Comparison of ENCODE assay signal across 8 cellular contexts in genomic region chr1:47192458-47193384, GRCh38. TPM values are rescaled to one million over a fixed set of nuclear protein-coding genes. Genes with fewer than 3 reads are reported as not detected.
DNase-seq lines count a peak whose midpoint lies in the region; ATAC-seq and TF ChIP-seq lines count a peak whose summit lies in the region.

No MANE protein-coding gene starts in this region.

- DNase-seq in GM06990 (ENCODE audit: extremely low read depth, insufficient read length) (no peak), NCI-H446 (lab: John Stamatoyannopoulos, UW) (peak; percentile 63 to 79), colonic mucosa (peak; percentile 85), GF-D8 (lab: John Stamatoyannopoulos, UW) (no peak)
- peak; percentile 77 for DNase-seq in activated CD4-positive, alpha-beta T cell treated with anti-CD3 and anti-CD28 coated beads for 48 hours
- DNase-seq in stimulated activated CD4-positive, alpha-beta T cell treated with anti-CD3 and anti-CD28 coated beads, TNF-alpha, amount 100 ng/mL, for 1 hour (ENCODE audit: low read depth in 3 of 3, low spot score in 1 of 3): peak; percentile 19 to 56 (median 24)

- H3K9me3 ChIP-seq in colonic mucosa: no peaks in the 10 kb centered on the region
- H3K9me3 ChIP-seq in liver (ENCODE audit: control insufficient read depth in 4 of 4, low read length in 3 of 4): no peaks in the 10 kb centered on the region

- WGBS in liver: 11% methylated on average over 10 of the region's 10 CpGs

- intact Hi-C loops in colonic mucosa (cut with DNase I): loop anchor here (5.0 to 10.0 kb wide), 2 partner anchors 140 to 522 kb away; partner anchors contain the start of gene CMPK1

- H3K4me3 ChIP-seq in GM06990 (replicated peaks; ENCODE audit: low read depth, low read length) (no peak overlapping the region), colonic mucosa (no peak overlapping the region), liver (ENCODE audit: low read depth in 1 of 3, low read length in 3 of 3) (no peak overlapping the region)

- H3K27ac ChIP-seq in colonic mucosa (peak overlapping the region; percentile 73), liver (ENCODE audit: low read depth in 1 of 2, low read length in 2 of 2) (no peak overlapping the region)

- H3K9ac ChIP-seq in colonic mucosa (ENCODE audit: low read depth in 2 of 2, low read length in 2 of 2) (peak overlapping the region in 1 of 2 donors; percentile 13), liver (ENCODE audit: low read depth in 1 of 2, low read length in 2 of 2) (no peak overlapping the region)

- H3K36me3 ChIP-seq in GM06990 (ENCODE audit: control insufficient read depth, insufficient read depth, low read length) (no peaks in the 10 kb centered on the region), colonic mucosa (no peaks in the 10 kb centered on the region), liver (ENCODE audit: control insufficient read depth in 4 of 4, insufficient read depth in 3 of 4, low read depth in 1 of 4, low read length in 3 of 4) (no peaks in the 10 kb centered on the region)

- peaks cover 23% of the 10 kb centered on the region for H3K4me1 ChIP-seq in colonic mucosa
- peaks cover 0 to 6% (median 3%) of the 10 kb centered on the region in 4 donors for H3K4me1 ChIP-seq in liver (ENCODE audit: control insufficient read depth in 4 of 4, insufficient read depth in 4 of 4, low read length in 3 of 4)

- TF ChIP-seq CTCF in GM06990 (IDR thresholded peaks at IDR 0.05; ENCODE audit: insufficient read depth, low read length, poor library complexity, severe bottlenecking) (peak; percentile 96), colonic mucosa (IDR thresholded peaks at IDR 0.05) (peak; percentile 97), liver (IDR thresholded peaks at IDR 0.05; ENCODE audit: low read depth, low read length, missing input control) (peak; percentile 90)

- H3K27me3 ChIP-seq in GM06990 (replicated peaks; ENCODE audit: control insufficient read depth, insufficient read depth, low read length) (peaks cover 2% of the 10 kb centered on the region; the same call in 1 of the 2 replicates), colonic mucosa (no peaks in the 10 kb centered on the region), liver (ENCODE audit: control insufficient read depth in 4 of 4, insufficient read depth in 4 of 4, low read length in 3 of 4) (no peaks in the 10 kb centered on the region)

- peak; percentile 74 for ATAC-seq in HG02798 (IDR thresholded peaks at IDR 0.05; ENCODE audit: poor library complexity, unreplicated experiment)

- peak; percentile 85 to 93 for TF ChIP-seq RAD21 in liver (IDR thresholded peaks at IDR 0.05)

TF ChIP-seq in liver, 16 proteins besides CTCF, POLR2A, EP300 and RAD21:
- TF ChIP-seq HNF4A (conservative IDR thresholded peaks at IDR 0.05): no peak
- TF ChIP-seq FOXA2 (IDR thresholded peaks at IDR 0.05): no peak
- TF ChIP-seq NR2F2 (IDR thresholded peaks at IDR 0.05): peak; percentile 20
- peak; percentile 23 for TF ChIP-seq HNF4G (IDR thresholded peaks at IDR 0.05)
- no peak for TF ChIP-seq MAX (IDR thresholded peaks at IDR 0.05)
- TF ChIP-seq FOXA1 (IDR thresholded peaks at IDR 0.05): no peak
- no peak for TF ChIP-seq REST (IDR thresholded peaks at IDR 0.05)
- peak; percentile 32 for TF ChIP-seq SP1 (IDR thresholded peaks at IDR 0.05)
- no peak for TF ChIP-seq ZBTB33 (IDR thresholded peaks at IDR 0.05)
- no peak for TF ChIP-seq JUND (IDR thresholded peaks at IDR 0.05)
- TF ChIP-seq ATF3 (IDR thresholded peaks at IDR 0.05): no peak
- no peak for TF ChIP-seq EGR1 (IDR thresholded peaks at IDR 0.05; ENCODE audit: low read depth in 2 of 2)

RNA-seq across cellular contexts. Expression of gene PDZK1IP1, which starts 2.9 kb away (rescaled TPM):
- 10 to 100 TPM; 40.6 to 85.2 TPM for total RNA-seq in colonic mucosa
- 1 to 10 TPM in 1 of 2 donors, under 1 TPM in 1; 0.75 to 1.1 TPM for total RNA-seq in liver
- 1 to 10 TPM in 1 of 2 donors, under 1 TPM in 1; 0.89 to 2.2 TPM for polyA plus RNA-seq in liver

RNA-seq across cellular contexts. Expression of gene TAL1, which starts 39.3 kb away (rescaled TPM):
- total RNA-seq in colonic mucosa (1 to 10 TPM in 1 of 2 donors, under 1 TPM in 1; 0.90 to 1.2 TPM), liver (100 to 1,000 TPM in 1 of 2 donors, 1 to 10 TPM in 1; 3.5 to 184 TPM)
- 1 to 10 TPM in 1 of 2 donors, under 1 TPM in 1; 0.79 to 1.2 TPM for polyA plus RNA-seq in liver

RNA-seq across cellular contexts. Expression of gene CYP4A22, which starts 55.5 kb away (rescaled TPM):
- not detected for total RNA-seq in colonic mucosa
- total RNA-seq in liver: 10 to 100 TPM; 18.3 to 66.9 TPM
- polyA plus RNA-seq in liver: 10 to 100 TPM; 64.6 to 95.7 TPM

Comparison
In these comparisons a context has a peak if more than half of its experiments do, and no peak if none do; other contexts are left out.
1. DNase-seq: peak in NCI-H446 (2 of 2), activated CD4-positive, alpha-beta T cell treated with anti-CD3 and anti-CD28 coated beads for 48 hours (single experiment), colonic mucosa (single experiment) and stimulated activated CD4-positive, alpha-beta T cell treated with anti-CD3 and anti-CD28 coated beads, TNF-alpha, amount 100 ng/mL, for 1 hour (3 of 3); none in GM06990 (single experiment) and GF-D8 (single experiment).
2. RNA of gene PDZK1IP1, which starts 2.9 kb away (total RNA-seq): 40.6 to 85.2 TPM in colonic mucosa; 0.75 to 1.1 TPM in liver; every median in the first group is over 10 times any median in the second.
3. RNA of gene CYP4A22, which starts 55.5 kb away (total RNA-seq): 18.3 to 66.9 TPM in liver; not detected in colonic mucosa; every median in the first group is over 10 times any median in the second.
4. Peak in every context shown above with its lines, with median percentiles within 50 percentile points of each other: CTCF ChIP-seq.